Comparison of ENCODE assay signal across 17 cellular contexts in the genomic region with DNA sequence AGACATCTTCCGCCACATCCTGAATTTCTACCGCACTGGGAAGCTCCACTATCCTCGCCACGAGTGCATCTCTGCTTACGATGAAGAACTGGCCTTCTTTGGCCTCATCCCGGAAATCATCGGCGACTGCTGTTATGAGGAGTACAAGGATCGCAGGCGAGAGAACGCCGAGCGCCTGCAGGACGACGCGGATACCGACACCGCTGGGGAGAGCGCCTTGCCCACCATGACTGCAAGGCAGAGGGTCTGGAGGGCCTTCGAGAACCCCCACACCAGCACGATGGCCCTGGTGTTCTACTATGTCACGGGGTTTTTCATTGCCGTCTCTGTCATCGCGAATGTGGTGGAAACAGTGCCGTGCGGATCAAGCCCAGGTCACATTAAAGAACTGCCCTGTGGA. TPM values are rescaled to one million over a fixed set of nuclear protein-coding genes. Genes with fewer than 3 reads are reported as not detected.
"Had no signal": no experiment of that assay in that cellular context is flagged by ENCODE, and none has a peak within 500 bp of the region (broad histone marks: within the 10 kb centered on the region; RNA-seq: fewer than 3 reads in every experiment).

No MANE protein-coding gene starts in this region.

- H3K4me3 Mint-ChIP-seq: activated CD8-positive, alpha-beta memory T cell treated with anti-CD3 and anti-CD28 coated beads, Interleukin-2, amount 10 ng/mL, durations not matched to agents 7 days and 5 days; activated T-cell treated with anti-CD3 and anti-CD28 coated beads, Interleukin-2, amount 50 U/mL, for 4 hours; natural killer cell treated with Interleukin-12 subunit alpha and Interleukin-12 subunit beta and Interleukin-15 and Interleukin-18, amount 100 ng/mL, for 72 hours had no signal

- H3K27me3 ChIP-seq: brain microvascular endothelial cell, ovary, vagina had no signal

- H3K9me3 Mint-ChIP-seq: natural killer cell treated with Interleukin-12 subunit alpha and Interleukin-12 subunit beta and Interleukin-15 and Interleukin-18, amount 100 ng/mL, for 72 hours had no signal

- DNase-seq: activated CD4-positive, alpha-beta T cell treated with anti-CD3 and anti-CD28 coated beads, Interleukin-2, amount 50 U/mL, for 4 hours; activated CD4-positive, CD25-positive, alpha-beta regulatory T cell treated with anti-CD3 and anti-CD28 coated beads, Interleukin-2, amount 50 U/mL, for 72 hours; activated CD8-positive, alpha-beta memory T cell treated with anti-CD3 and anti-CD28 coated beads, Interleukin-2, amount 10 ng/mL, durations not matched to agents 7 days and 5 days; activated effector memory CD4-positive, alpha-beta T cell treated with anti-CD3 and anti-CD28 coated beads, Interleukin-2, amount 50 U/mL, for 16 hours; activated T-cell treated with anti-CD3 and anti-CD28 coated beads, Interleukin-2, amount 50 U/mL, for 4 hours; amniotic stem cell; brain microvascular endothelial cell; cerebellar nuclear complex; left colon; stimulated activated CD4-positive, alpha-beta T cell treated with anti-CD3 and anti-CD28 coated beads, Interleukin-15, amount 100 ng/mL, for 24 hours; stimulated activated CD4-positive, alpha-beta T cell treated with anti-CD3 and anti-CD28 coated beads, Interleukin-4, amount 100 ng/mL, for 24 hours; stomach had no signal

- H3K36me3 ChIP-seq: brain microvascular endothelial cell, esophagus muscularis mucosa, ovary, stomach, vagina had no signal

- H3K4me3 ChIP-seq: esophagus muscularis mucosa, ovary, stomach had no signal

- ATAC-seq: activated CD8-positive, alpha-beta memory T cell treated with anti-CD3 and anti-CD28 coated beads, Interleukin-2, amount 10 ng/mL, durations not matched to agents 7 days and 5 days; activated naive CD4-positive, alpha-beta T cell treated with anti-CD3 and anti-CD28 coated beads, Interleukin-2, amount 50 U/mL, for 72 hours; activated T-cell treated with anti-CD3 and anti-CD28 coated beads, Interleukin-2, amount 50 U/mL, for 4 hours; left colon; natural killer cell treated with Interleukin-12 subunit alpha and Interleukin-12 subunit beta and Interleukin-15 and Interleukin-18, amount 100 ng/mL, for 72 hours had no signal

- H3K9me3 ChIP-seq: esophagus muscularis mucosa, ovary, stomach, vagina had no signal

- H3K4me1 ChIP-seq: vagina had no signal

- H3K27ac ChIP-seq: brain microvascular endothelial cell, esophagus muscularis mucosa, ovary, stomach, vagina had no signal

- H3K27ac Mint-ChIP-seq: activated CD8-positive, alpha-beta memory T cell treated with anti-CD3 and anti-CD28 coated beads, Interleukin-2, amount 10 ng/mL, durations not matched to agents 7 days and 5 days; activated naive CD4-positive, alpha-beta T cell treated with anti-CD3 and anti-CD28 coated beads, Interleukin-2, amount 50 U/mL, for 72 hours; natural killer cell treated with Interleukin-12 subunit alpha and Interleukin-12 subunit beta and Interleukin-15 and Interleukin-18, amount 100 ng/mL, for 72 hours had no signal

- H3K36me3 Mint-ChIP-seq: activated CD8-positive, alpha-beta memory T cell treated with anti-CD3 and anti-CD28 coated beads, Interleukin-2, amount 10 ng/mL, durations not matched to agents 7 days and 5 days; natural killer cell treated with Interleukin-12 subunit alpha and Interleukin-12 subunit beta and Interleukin-15 and Interleukin-18, amount 100 ng/mL, for 72 hours had no signal

RNA-seq across cellular contexts. Expression of gene KCND2, which starts 1.9 kb away (rescaled TPM):
- total RNA-seq: activated CD8-positive, alpha-beta memory T cell treated with anti-CD3 and anti-CD28 coated beads, Interleukin-2, amount 10 ng/mL, durations not matched to agents 7 days and 5 days; activated naive CD4-positive, alpha-beta T cell treated with anti-CD3 and anti-CD28 coated beads, Interleukin-2, amount 50 U/mL, for 72 hours; activated T-cell treated with anti-CD3 and anti-CD28 coated beads, Interleukin-2, amount 50 U/mL, for 4 hours; natural killer cell treated with Interleukin-12 subunit alpha and Interleukin-12 subunit beta and Interleukin-15 and Interleukin-18, amount 100 ng/mL, for 72 hours had no signal
